8 cellular contexts compared by ENCODE assay signal in the genomic region with DNA sequence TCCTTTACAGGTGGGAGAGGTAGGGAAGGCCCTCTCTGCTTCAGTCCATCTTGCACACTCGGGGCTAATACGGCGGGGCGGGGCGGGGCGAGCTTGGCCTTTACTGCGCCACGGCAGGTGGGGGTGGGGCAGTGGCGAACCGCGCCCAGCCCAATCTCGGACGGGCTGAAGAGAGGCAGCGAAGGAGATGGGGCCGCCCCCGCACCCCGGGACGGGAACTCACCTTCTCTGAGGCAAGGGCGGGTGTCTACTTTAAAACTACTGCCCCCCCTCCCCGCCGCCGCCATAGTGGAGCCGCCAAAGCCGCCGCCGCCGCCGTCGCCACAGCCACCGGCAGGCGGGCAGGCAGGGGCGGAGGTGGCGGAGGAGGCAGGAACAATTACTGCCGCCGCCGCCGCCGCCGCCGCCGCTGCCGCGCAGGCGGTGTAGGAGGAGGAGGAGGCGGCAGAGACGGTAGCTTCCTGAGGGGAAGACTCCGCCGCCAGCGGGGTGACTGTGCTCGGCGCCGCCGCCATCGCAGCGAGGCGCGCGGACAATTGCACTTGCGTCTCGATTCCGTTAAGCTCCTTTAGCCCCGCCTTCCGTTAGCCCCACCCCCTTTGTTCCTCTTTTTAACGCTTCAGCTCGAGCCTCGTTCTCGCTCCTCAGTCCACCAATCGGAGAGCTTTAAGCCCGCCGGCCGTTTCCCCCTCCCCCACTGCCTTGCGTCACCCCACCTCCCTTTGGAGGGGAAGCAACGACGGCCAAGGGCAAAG. TPM values are rescaled to one million over a fixed set of nuclear protein-coding genes. Genes with fewer than 3 reads are reported as not detected.
A peak's percentile ranks its signal among the peaks of the same experiment; 100 is the strongest.
DNase-seq lines count a peak whose midpoint lies in the region; ATAC-seq, FAIRE-seq and TF ChIP-seq lines count a peak whose summit lies in the region.

A gene (minus strand): TSS at position 534 of the 755 bp plus-strand sequence. CDS start 19 bp downstream, at position 515.

- no peaks in the 10 kb centered on the region for H3K36me3 Mint-ChIP-seq in dendritic cell treated with granulocyte-macrophage colony-stimulating factor and Interleukin-4, amounts not matched to agents 40 ng/mL and 50 ng/mL, for 4 days (ENCODE audit: low read depth)

- H3K9ac ChIP-seq in HepG2 (ENCODE audit: insufficient read depth, low read depth, low read length) = no peak within 1 kb of the TSS

- WGBS in HepG2 (ENCODE audit: low lambda C conversion rate) = 2% methylated on average over 15 of the region's 74 CpGs

- H3K9me3 ChIP-seq in HepG2 (ENCODE audit: low read length) = no peaks in the 10 kb centered on the region

- POLR2A ChIA-PET in HepG2 (lab: Yijun Ruan, JAX) = no interaction called here

- H3K27ac Mint-ChIP-seq in dendritic cell treated with granulocyte-macrophage colony-stimulating factor and Interleukin-4, amounts not matched to agents 40 ng/mL and 50 ng/mL, for 4 days = peak within 1 kb of the TSS; percentile 77

- no peaks in the 10 kb centered on the region for H3K27me3 ChIP-seq in HepG2 (ENCODE audit: control insufficient read depth in 1 of 2, insufficient read depth in 2 of 2, low read length in 2 of 2)

- no peak within 1 kb of the TSS for H3K27ac ChIP-seq in HepG2 (ENCODE audit: extremely low read length, insufficient read depth, low read length)

- H4K20me1 ChIP-seq in HepG2 (ENCODE audit: insufficient read depth, low read length) = no peaks in the 10 kb centered on the region

- no peaks in the 10 kb centered on the region for H3K27me3 Mint-ChIP-seq in dendritic cell treated with granulocyte-macrophage colony-stimulating factor and Interleukin-4, amounts not matched to agents 40 ng/mL and 50 ng/mL, for 4 days

- CTCF ChIA-PET in HepG2 (lab: Yijun Ruan, JAX; ENCODE audit: low intra/inter-chr PET ratio, low total read pairs) = no interaction called here

- TF ChIP-seq POLR2A in HepG2 (IDR thresholded peaks at IDR 0.05; ENCODE audit: insufficient read depth in 1 of 2, low read depth in 2 of 2, low read length in 2 of 2) = peak in 1 of 2 experiments; percentile 44; a peak in 1 of 4 replicates

- intact Hi-C loops in dendritic cell treated with granulocyte-macrophage colony-stimulating factor and Interleukin-4, amounts not matched to agents 40 ng/mL and 50 ng/mL, for 4 days (cut with micrococcal nuclease) = loop anchor here (5.0 kb wide), 2 partner anchors 514 to 1109 kb away; a partner anchor contains a TSS
- intact Hi-C loops in HepG2 (cut with micrococcal nuclease; ENCODE audit: unreplicated experiment) = no loop called here

- no peak for TF ChIP-seq CTCF in HepG2 (CRISPR knock-in tag; IDR thresholded peaks at IDR 0.05)

- in situ Hi-C loops in HepG2 (cut with HindIII; ENCODE audit: extremely low pct_ligation_motif_present, low pct_unique_long_range_greater_than_20kb) = no loop called here

- no peak for FAIRE-seq in HepG2 (lab: Jason Lieb, UNC)

- DNase-seq in AML-193 (lab: John Stamatoyannopoulos, UW) (peak; percentile 69 to 72), NCI-H460 (ENCODE audit: extremely low read depth, low read depth) (peak; percentile 93), HepG2 (ENCODE audit: low spot score) (peak; percentile 39)
- peak; percentile 95 for DNase-seq in activated CD4-positive, alpha-beta T cell treated with anti-CD3 and anti-CD28 coated beads for 48 hours
- peak; percentile 81 to 84 for DNase-seq in stimulated activated CD4-positive, alpha-beta T cell treated with anti-CD3 and anti-CD28 coated beads, Interleukin-2, amount 100 ng/mL, for 48 hours

- BruUV-seq in HepG2 (replicated peaks; lab: Mats Ljungman, UMichigan) = no TSS peak

- H3K4me2 ChIP-seq in HepG2 (ENCODE audit: low read depth, low read length) = peak within 1 kb of the TSS; percentile 55

- no peak for TF ChIP-seq RAD21 in HepG2 (CRISPR knock-in tag; IDR thresholded peaks at IDR 0.05)

- TF ChIP-seq EP300 in HepG2 (IDR thresholded peaks at IDR 0.05; ENCODE audit: low read depth in 2 of 2, low read length in 2 of 2) = no peak
- TF ChIP-seq EP300 in HepG2 (CRISPR knock-in tag; IDR thresholded peaks at IDR 0.05; ENCODE audit: borderline replicate concordance) = no peak

- H3K36me3 ChIP-seq in HepG2 (replicated peaks in 1 of 2; ENCODE audit: control insufficient read depth in 1 of 2, insufficient read depth in 2 of 2, low read length in 2 of 2) = no peaks in the 10 kb centered on the region

- H3K9me3 Mint-ChIP-seq in dendritic cell treated with granulocyte-macrophage colony-stimulating factor and Interleukin-4, amounts not matched to agents 40 ng/mL and 50 ng/mL, for 4 days = peaks cover 12% of the 10 kb centered on the region

- peak; percentile 85 for ATAC-seq in GM19035 (IDR thresholded peaks at IDR 0.05; ENCODE audit: unreplicated experiment)
- peak; percentile 93 for ATAC-seq in HG03354 (IDR thresholded peaks at IDR 0.05; ENCODE audit: poor library complexity, severe bottlenecking, unreplicated experiment)
- ATAC-seq in HepG2 = peak; percentile 84

- H2AFZ ChIP-seq in HepG2 (ENCODE audit: low read length) = no peak within 1 kb of the TSS

- H3K4me1 ChIP-seq in HepG2 (ENCODE audit: insufficient read depth, low read length) = no peaks in the 10 kb centered on the region; the same call in 1 of the 2 replicates

- H3K4me1 Mint-ChIP-seq in dendritic cell treated with granulocyte-macrophage colony-stimulating factor and Interleukin-4, amounts not matched to agents 40 ng/mL and 50 ng/mL, for 4 days (ENCODE audit: low read depth) = peaks cover 8% of the 10 kb centered on the region

- H3K4me3 Mint-ChIP-seq in dendritic cell treated with granulocyte-macrophage colony-stimulating factor and Interleukin-4, amounts not matched to agents 40 ng/mL and 50 ng/mL, for 4 days = peak within 1 kb of the TSS; percentile 76

- no peaks in the 10 kb centered on the region for H3K79me2 ChIP-seq in HepG2 (ENCODE audit: insufficient read depth, low read length)

- H3K4me3 ChIP-seq in HepG2 (replicated peaks in 1 of 3; ENCODE audit: insufficient read depth in 1 of 3, low read depth in 2 of 3, low read length in 3 of 3) = peak within 1 kb of the TSS; percentile 4 to 41 (median 40); a peak in 5 of 6 replicates

TF ChIP-seq in HepG2, 621 proteins besides CTCF, POLR2A, EP300 and RAD21 (continues in another document):
- TF ChIP-seq ZNF350 (CRISPR knock-in tag; IDR thresholded peaks at IDR 0.05; ENCODE audit: borderline replicate concordance, low read depth) (0 out of 2 replicates have a peak, but pooled peaks have one; percentile 33), SETDB1 (CRISPR knock-in tag; IDR thresholded peaks at IDR 0.05; ENCODE audit: borderline replicate concordance) (peak; percentile 73; the same call in 1 of the 2 replicates)
- TF ChIP-seq, protein P1, sequence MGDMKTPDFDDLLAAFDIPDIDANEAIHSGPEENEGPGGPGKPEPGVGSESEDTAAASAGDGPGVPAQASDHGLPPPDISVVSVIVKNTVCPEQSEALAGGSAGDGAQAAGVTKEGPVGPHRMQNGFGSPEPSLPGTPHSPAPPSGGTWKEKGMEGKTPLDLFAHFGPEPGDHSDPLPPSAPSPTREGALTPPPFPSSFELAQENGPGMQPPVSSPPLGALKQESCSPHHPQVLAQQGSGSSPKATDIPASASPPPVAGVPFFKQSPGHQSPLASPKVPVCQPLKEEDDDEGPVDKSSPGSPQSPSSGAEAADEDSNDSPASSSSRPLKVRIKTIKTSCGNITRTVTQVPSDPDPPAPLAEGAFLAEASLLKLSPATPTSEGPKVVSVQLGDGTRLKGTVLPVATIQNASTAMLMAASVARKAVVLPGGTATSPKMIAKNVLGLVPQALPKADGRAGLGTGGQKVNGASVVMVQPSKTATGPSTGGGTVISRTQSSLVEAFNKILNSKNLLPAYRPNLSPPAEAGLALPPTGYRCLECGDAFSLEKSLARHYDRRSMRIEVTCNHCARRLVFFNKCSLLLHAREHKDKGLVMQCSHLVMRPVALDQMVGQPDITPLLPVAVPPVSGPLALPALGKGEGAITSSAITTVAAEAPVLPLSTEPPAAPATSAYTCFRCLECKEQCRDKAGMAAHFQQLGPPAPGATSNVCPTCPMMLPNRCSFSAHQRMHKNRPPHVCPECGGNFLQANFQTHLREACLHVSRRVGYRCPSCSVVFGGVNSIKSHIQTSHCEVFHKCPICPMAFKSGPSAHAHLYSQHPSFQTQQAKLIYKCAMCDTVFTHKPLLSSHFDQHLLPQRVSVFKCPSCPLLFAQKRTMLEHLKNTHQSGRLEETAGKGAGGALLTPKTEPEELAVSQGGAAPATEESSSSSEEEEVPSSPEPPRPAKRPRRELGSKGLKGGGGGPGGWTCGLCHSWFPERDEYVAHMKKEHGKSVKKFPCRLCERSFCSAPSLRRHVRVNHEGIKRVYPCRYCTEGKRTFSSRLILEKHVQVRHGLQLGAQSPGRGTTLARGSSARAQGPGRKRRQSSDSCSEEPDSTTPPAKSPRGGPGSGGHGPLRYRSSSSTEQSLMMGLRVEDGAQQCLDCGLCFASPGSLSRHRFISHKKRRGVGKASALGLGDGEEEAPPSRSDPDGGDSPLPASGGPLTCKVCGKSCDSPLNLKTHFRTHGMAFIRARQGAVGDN (CRISPR knock-in tag; IDR thresholded peaks at IDR 0.05) = peak; percentile 49

RNA-seq across cellular contexts. Expression of the gene that starts here (rescaled TPM):
- total RNA-seq in NCI-H460 (2014; rRNA removed; shearing (Covaris generic)) = 2.0 and 2.3 TPM in 2 replicates
- polyA plus RNA-seq in NCI-H460 (2014; cell fraction: nucleus; rRNA removed) = 3.1 and 5.7 TPM in 2 replicates
- 0.02 TPM in 1 of 2 replicates, not detected in the other for total RNA-seq in HepG2 (2016; rRNA removed; fragmentation: Illumina TruSeq; extraction: Trizol)
- not detected in 2 replicates for total RNA-seq in HepG2 (2016; cell fraction: cytosol; rRNA removed; fragmentation: Illumina TruSeq; extraction: Trizol; ENCODE audit: low read depth)
- not detected in 2 replicates for total RNA-seq in HepG2 (2016; cell fraction: insoluble cytoplasmic fraction; rRNA removed; fragmentation: Illumina TruSeq; extraction: Trizol)
- not detected in 2 replicates for total RNA-seq in HepG2 (2016; cell fraction: membrane; rRNA removed; fragmentation: Illumina TruSeq; extraction: Trizol)
- not detected in 2 replicates for total RNA-seq in HepG2 (2016; cell fraction: nucleus; rRNA removed; fragmentation: Illumina TruSeq; extraction: Trizol)
- 0.01 TPM in 2 replicates for polyA plus RNA-seq in HepG2 (2011; rRNA removed)
- not detected in 2 replicates for polyA plus RNA-seq in HepG2 (2011; cell fraction: cytosol; rRNA removed)
- polyA plus RNA-seq in HepG2 (2011; cell fraction: nucleus; rRNA removed) = 0.03 TPM in 1 of 2 replicates, not detected in the other
- not detected in 2 replicates for polyA plus RNA-seq in HepG2 (2012)
- polyA plus RNA-seq in HepG2 (2016; cell fraction: cytosol; fragmentation: Illumina TruSeq; extraction: Trizol; ENCODE audit: low read depth) = not detected in 2 replicates
- not detected in 2 replicates for polyA plus RNA-seq in HepG2 (2016; cell fraction: insoluble cytoplasmic fraction; fragmentation: Illumina TruSeq; extraction: Trizol; ENCODE audit: low read depth)
- polyA plus RNA-seq in HepG2 (2016; cell fraction: membrane; fragmentation: Illumina TruSeq; extraction: Trizol; ENCODE audit: low read depth) = not detected in 2 replicates
- 0.08 TPM in 1 of 2 replicates, not detected in the other for polyA plus RNA-seq in HepG2 (2016; cell fraction: nucleus; fragmentation: Illumina TruSeq; extraction: Trizol; ENCODE audit: insufficient read depth, low read depth)
- not detected in 2 replicates for polyA minus RNA-seq in HepG2 (2011; rRNA and poly(A)+ RNA removed; ENCODE audit: low replicate concordance)
- not detected in 2 replicates for polyA minus RNA-seq in HepG2 (2011; cell fraction: cytosol; rRNA and poly(A)+ RNA removed)
- polyA minus RNA-seq in HepG2 (2011; cell fraction: nucleus; rRNA and poly(A)+ RNA removed) = not detected in 2 replicates

Comparison
In these comparisons a context has a peak if more than half of its experiments do, and no peak if none do; other contexts are left out.
1. Peak in DNase-seq, ATAC-seq, H3K4me3 ChIP-seq and H3K4me2 ChIP-seq in HepG2; RNA of the gene not detected or under 1 TPM.
2. DNase-seq: peak in every context shown above with its lines; median percentile 95 in activated CD4-positive, alpha-beta T cell treated with anti-CD3 and anti-CD28 coated beads for 48 hours; 93 in NCI-H460; 82 in stimulated activated CD4-positive, alpha-beta T cell treated with anti-CD3 and anti-CD28 coated beads, Interleukin-2, amount 100 ng/mL, for 48 hours; 70 in AML-193; 39 in HepG2.